1 cellular context compared by ENCODE assay signal in the genomic region with DNA sequence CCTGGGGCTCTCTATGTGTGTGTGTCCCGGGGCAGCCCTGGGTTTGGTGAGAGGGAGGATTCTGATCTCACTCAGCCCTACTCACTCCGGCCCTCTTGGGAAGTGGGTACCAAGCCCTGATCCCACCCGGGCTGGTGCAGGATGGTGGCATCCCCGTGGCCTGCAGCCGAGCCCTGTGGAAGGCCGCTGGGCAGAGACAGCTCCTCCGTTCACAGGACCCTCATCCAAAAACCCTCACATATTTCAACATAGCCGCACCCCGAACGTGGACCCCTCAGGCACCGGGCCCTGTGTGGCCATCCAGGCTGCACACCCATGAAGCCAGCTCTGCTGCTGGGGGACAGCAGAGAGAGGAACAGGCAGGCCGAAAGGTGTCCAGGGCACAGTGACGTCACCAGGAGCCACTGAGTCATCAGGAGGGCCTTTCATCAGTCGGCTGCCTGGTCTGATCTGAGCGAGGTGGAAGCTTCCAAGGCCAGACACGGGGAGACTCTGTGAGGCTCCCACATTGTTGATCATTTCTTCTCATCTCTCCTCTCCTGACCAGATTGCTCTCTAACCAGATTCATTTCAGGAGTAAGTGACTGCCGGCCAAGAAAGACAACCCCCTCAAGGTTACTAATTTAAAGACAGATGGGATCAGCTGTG.
TF ChIP-seq lines count a peak whose summit lies in the region.

No MANE protein-coding gene starts in this region.

TF ChIP-seq in HepG2, 621 proteins besides CTCF, POLR2A, EP300 and RAD21 (continued from another document and continues in another):
- TF ChIP-seq, protein P1, sequence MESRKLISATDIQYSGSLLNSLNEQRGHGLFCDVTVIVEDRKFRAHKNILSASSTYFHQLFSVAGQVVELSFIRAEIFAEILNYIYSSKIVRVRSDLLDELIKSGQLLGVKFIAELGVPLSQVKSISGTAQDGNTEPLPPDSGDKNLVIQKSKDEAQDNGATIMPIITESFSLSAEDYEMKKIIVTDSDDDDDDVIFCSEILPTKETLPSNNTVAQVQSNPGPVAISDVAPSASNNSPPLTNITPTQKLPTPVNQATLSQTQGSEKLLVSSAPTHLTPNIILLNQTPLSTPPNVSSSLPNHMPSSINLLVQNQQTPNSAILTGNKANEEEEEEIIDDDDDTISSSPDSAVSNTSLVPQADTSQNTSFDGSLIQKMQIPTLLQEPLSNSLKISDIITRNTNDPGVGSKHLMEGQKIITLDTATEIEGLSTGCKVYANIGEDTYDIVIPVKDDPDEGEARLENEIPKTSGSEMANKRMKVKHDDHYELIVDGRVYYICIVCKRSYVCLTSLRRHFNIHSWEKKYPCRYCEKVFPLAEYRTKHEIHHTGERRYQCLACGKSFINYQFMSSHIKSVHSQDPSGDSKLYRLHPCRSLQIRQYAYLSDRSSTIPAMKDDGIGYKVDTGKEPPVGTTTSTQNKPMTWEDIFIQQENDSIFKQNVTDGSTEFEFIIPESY (CRISPR knock-in tag; IDR thresholded peaks at IDR 0.05), result no peak
- no peak for TF ChIP-seq KDM2A (CRISPR knock-in tag; IDR thresholded peaks at IDR 0.05; ENCODE audit: borderline replicate concordance, low read depth)
- TF ChIP-seq, protein P2, sequence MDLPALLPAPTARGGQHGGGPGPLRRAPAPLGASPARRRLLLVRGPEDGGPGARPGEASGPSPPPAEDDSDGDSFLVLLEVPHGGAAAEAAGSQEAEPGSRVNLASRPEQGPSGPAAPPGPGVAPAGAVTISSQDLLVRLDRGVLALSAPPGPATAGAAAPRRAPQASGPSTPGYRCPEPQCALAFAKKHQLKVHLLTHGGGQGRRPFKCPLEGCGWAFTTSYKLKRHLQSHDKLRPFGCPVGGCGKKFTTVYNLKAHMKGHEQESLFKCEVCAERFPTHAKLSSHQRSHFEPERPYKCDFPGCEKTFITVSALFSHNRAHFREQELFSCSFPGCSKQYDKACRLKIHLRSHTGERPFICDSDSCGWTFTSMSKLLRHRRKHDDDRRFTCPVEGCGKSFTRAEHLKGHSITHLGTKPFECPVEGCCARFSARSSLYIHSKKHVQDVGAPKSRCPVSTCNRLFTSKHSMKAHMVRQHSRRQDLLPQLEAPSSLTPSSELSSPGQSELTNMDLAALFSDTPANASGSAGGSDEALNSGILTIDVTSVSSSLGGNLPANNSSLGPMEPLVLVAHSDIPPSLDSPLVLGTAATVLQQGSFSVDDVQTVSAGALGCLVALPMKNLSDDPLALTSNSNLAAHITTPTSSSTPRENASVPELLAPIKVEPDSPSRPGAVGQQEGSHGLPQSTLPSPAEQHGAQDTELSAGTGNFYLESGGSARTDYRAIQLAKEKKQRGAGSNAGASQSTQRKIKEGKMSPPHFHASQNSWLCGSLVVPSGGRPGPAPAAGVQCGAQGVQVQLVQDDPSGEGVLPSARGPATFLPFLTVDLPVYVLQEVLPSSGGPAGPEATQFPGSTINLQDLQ (CRISPR knock-in tag; IDR thresholded peaks at IDR 0.05), result no peak
- TF ChIP-seq, protein P3, sequence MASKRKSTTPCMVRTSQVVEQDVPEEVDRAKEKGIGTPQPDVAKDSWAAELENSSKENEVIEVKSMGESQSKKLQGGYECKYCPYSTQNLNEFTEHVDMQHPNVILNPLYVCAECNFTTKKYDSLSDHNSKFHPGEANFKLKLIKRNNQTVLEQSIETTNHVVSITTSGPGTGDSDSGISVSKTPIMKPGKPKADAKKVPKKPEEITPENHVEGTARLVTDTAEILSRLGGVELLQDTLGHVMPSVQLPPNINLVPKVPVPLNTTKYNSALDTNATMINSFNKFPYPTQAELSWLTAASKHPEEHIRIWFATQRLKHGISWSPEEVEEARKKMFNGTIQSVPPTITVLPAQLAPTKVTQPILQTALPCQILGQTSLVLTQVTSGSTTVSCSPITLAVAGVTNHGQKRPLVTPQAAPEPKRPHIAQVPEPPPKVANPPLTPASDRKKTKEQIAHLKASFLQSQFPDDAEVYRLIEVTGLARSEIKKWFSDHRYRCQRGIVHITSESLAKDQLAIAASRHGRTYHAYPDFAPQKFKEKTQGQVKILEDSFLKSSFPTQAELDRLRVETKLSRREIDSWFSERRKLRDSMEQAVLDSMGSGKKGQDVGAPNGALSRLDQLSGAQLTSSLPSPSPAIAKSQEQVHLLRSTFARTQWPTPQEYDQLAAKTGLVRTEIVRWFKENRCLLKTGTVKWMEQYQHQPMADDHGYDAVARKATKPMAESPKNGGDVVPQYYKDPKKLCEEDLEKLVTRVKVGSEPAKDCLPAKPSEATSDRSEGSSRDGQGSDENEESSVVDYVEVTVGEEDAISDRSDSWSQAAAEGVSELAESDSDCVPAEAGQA (IDR thresholded peaks at IDR 0.05; ENCODE audit: low read depth), result no peak
- TF ChIP-seq, protein P3 (CRISPR knock-in tag; IDR thresholded peaks at IDR 0.05; ENCODE audit: borderline replicate concordance), result no peak
- TF ChIP-seq RNF2 (conservative IDR thresholded peaks at IDR 0.05; ENCODE audit: low read depth), result no peak
- TF ChIP-seq AGO1 (IDR thresholded peaks at IDR 0.05; ENCODE audit: low read depth, low read length, poor library complexity, severe bottlenecking), result peak; percentile 83
- TF ChIP-seq GATAD2A (CRISPR knock-in tag; IDR thresholded peaks at IDR 0.05), result peak; percentile 36; the same call in 1 of the 2 replicates
- no peak for TF ChIP-seq ZSCAN25 (CRISPR knock-in tag; IDR thresholded peaks at IDR 0.05)
- TF ChIP-seq, protein P4, sequence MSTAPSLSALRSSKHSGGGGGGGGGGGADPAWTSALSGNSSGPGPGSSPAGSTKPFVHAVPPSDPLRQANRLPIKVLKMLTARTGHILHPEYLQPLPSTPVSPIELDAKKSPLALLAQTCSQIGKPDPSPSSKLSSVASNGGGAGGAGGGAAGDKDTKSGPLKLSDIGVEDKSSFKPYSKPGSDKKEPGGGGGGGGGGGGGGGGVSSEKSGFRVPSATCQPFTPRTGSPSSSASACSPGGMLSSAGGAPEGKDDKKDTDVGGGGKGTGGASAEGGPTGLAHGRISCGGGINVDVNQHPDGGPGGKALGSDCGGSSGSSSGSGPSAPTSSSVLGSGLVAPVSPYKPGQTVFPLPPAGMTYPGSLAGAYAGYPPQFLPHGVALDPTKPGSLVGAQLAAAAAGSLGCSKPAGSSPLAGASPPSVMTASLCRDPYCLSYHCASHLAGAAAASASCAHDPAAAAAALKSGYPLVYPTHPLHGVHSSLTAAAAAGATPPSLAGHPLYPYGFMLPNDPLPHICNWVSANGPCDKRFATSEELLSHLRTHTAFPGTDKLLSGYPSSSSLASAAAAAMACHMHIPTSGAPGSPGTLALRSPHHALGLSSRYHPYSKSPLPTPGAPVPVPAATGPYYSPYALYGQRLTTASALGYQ (CRISPR knock-in tag; IDR thresholded peaks at IDR 0.05), result no peak
- TF ChIP-seq SRF (IDR thresholded peaks at IDR 0.05; ENCODE audit: low read depth, low read length), result no peak
- no peak for TF ChIP-seq ZNF816 (CRISPR knock-in tag; IDR thresholded peaks at IDR 0.05; ENCODE audit: borderline replicate concordance)
- TF ChIP-seq ZNF496 (CRISPR knock-in tag; IDR thresholded peaks at IDR 0.05; ENCODE audit: insufficient replicate concordance), result no peak
- TF ChIP-seq TBP (CRISPR knock-in tag; IDR thresholded peaks at IDR 0.05), result no peak
- peak; percentile 36; the same call in 1 of the 2 replicates for TF ChIP-seq SAP130 (CRISPR knock-in tag; IDR thresholded peaks at IDR 0.05; ENCODE audit: low read depth)
- TF ChIP-seq, protein P5, sequence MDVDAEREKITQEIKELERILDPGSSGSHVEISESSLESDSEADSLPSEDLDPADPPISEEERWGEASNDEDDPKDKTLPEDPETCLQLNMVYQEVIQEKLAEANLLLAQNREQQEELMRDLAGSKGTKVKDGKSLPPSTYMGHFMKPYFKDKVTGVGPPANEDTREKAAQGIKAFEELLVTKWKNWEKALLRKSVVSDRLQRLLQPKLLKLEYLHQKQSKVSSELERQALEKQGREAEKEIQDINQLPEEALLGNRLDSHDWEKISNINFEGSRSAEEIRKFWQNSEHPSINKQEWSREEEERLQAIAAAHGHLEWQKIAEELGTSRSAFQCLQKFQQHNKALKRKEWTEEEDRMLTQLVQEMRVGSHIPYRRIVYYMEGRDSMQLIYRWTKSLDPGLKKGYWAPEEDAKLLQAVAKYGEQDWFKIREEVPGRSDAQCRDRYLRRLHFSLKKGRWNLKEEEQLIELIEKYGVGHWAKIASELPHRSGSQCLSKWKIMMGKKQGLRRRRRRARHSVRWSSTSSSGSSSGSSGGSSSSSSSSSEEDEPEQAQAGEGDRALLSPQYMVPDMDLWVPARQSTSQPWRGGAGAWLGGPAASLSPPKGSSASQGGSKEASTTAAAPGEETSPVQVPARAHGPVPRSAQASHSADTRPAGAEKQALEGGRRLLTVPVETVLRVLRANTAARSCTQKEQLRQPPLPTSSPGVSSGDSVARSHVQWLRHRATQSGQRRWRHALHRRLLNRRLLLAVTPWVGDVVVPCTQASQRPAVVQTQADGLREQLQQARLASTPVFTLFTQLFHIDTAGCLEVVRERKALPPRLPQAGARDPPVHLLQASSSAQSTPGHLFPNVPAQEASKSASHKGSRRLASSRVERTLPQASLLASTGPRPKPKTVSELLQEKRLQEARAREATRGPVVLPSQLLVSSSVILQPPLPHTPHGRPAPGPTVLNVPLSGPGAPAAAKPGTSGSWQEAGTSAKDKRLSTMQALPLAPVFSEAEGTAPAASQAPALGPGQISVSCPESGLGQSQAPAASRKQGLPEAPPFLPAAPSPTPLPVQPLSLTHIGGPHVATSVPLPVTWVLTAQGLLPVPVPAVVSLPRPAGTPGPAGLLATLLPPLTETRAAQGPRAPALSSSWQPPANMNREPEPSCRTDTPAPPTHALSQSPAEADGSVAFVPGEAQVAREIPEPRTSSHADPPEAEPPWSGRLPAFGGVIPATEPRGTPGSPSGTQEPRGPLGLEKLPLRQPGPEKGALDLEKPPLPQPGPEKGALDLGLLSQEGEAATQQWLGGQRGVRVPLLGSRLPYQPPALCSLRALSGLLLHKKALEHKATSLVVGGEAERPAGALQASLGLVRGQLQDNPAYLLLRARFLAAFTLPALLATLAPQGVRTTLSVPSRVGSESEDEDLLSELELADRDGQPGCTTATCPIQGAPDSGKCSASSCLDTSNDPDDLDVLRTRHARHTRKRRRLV (CRISPR knock-in tag; IDR thresholded peaks at IDR 0.05), result no peak
- TF ChIP-seq ZNF724P (CRISPR knock-in tag; IDR thresholded peaks at IDR 0.05; ENCODE audit: borderline replicate concordance), result no peak
- no peak for TF ChIP-seq CEBPB (IDR thresholded peaks at IDR 0.05; ENCODE audit: borderline replicate concordance, low read depth, low read length)
- TF ChIP-seq ZMYM2 (CRISPR knock-in tag; IDR thresholded peaks at IDR 0.05), result no peak
- no peak for TF ChIP-seq MYNN (CRISPR knock-in tag; IDR thresholded peaks at IDR 0.05; ENCODE audit: low read depth)
- TF ChIP-seq, protein P6, sequence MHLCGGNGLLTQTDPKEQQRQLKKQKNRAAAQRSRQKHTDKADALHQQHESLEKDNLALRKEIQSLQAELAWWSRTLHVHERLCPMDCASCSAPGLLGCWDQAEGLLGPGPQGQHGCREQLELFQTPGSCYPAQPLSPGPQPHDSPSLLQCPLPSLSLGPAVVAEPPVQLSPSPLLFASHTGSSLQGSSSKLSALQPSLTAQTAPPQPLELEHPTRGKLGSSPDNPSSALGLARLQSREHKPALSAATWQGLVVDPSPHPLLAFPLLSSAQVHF (CRISPR knock-in tag; IDR thresholded peaks at IDR 0.05), result no peak
- TF ChIP-seq, protein P7, sequence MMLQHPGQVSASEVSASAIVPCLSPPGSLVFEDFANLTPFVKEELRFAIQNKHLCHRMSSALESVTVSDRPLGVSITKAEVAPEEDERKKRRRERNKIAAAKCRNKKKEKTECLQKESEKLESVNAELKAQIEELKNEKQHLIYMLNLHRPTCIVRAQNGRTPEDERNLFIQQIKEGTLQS (CRISPR knock-in tag; IDR thresholded peaks at IDR 0.05), result peak; percentile 63; the same call in 1 of the 2 replicates
- peak; percentile 61 for TF ChIP-seq JUND (CRISPR knock-in tag; IDR thresholded peaks at IDR 0.05)
- no peak for TF ChIP-seq ZNF274 (CRISPR knock-in tag; IDR thresholded peaks at IDR 0.05)
- TF ChIP-seq ZNF329 (CRISPR knock-in tag; IDR thresholded peaks at IDR 0.05; ENCODE audit: low read depth), result no peak
- no peak for TF ChIP-seq ZNF839 (CRISPR knock-in tag; IDR thresholded peaks at IDR 0.05; ENCODE audit: borderline replicate concordance)
- no peak for TF ChIP-seq ZNF607 (CRISPR knock-in tag; IDR thresholded peaks at IDR 0.05; ENCODE audit: borderline replicate concordance)
- TF ChIP-seq JUNB (CRISPR knock-in tag; IDR thresholded peaks at IDR 0.05; ENCODE audit: borderline replicate concordance), result no peak; the same call in 1 of the 2 replicates
- no peak for TF ChIP-seq SP5 (CRISPR knock-in tag; IDR thresholded peaks at IDR 0.05; ENCODE audit: borderline replicate concordance, low read depth)
- peak; percentile 59; the same call in 1 of the 2 replicates for TF ChIP-seq ZC3H13 (CRISPR knock-in tag; IDR thresholded peaks at IDR 0.05)
- TF ChIP-seq MAF1 (CRISPR knock-in tag; IDR thresholded peaks at IDR 0.05; ENCODE audit: borderline replicate concordance), result no peak
- TF ChIP-seq PAWR (CRISPR knock-in tag; IDR thresholded peaks at IDR 0.05; ENCODE audit: borderline replicate concordance), result no peak
- no peak for TF ChIP-seq TARDBP (CRISPR knock-in tag; IDR thresholded peaks at IDR 0.05)
